In genomic region chr16:8959921-8960787, GRCh38 we compare ENCODE assay signal across 8 cellular contexts. TPM values are rescaled to one million over a fixed set of nuclear protein-coding genes. Genes with fewer than 3 reads are reported as not detected.
DNase-seq lines count a peak whose midpoint lies in the region; ATAC-seq, FAIRE-seq and TF ChIP-seq lines count a peak whose summit lies in the region.

No MANE protein-coding gene starts in this region.

- in situ Hi-C loops in HepG2 (cut with HindIII; ENCODE audit: extremely low pct_ligation_motif_present, low pct_unique_long_range_greater_than_20kb): no loop called here

- WGBS in HepG2 (ENCODE audit: low lambda C conversion rate): 2% methylated on average over 12 of the region's 12 CpGs

- H3K36me3 ChIP-seq in BLaER1 (no peaks in the 10 kb centered on the region), HUES6 (ENCODE audit: control insufficient read depth, insufficient read depth, low read length) (no peaks in the 10 kb centered on the region), adipocyte (ENCODE audit: control insufficient read depth, insufficient read depth, low read length, severe bottlenecking) (no peaks in the 10 kb centered on the region), HepG2 (replicated peaks in 1 of 2; ENCODE audit: control insufficient read depth in 1 of 2, insufficient read depth in 2 of 2, low read length in 2 of 2) (no peaks in the 10 kb centered on the region)

- H3K79me2 ChIP-seq in HepG2 (ENCODE audit: insufficient read depth, low read length): peaks cover 80% of the 10 kb centered on the region

- H2AFZ ChIP-seq in HepG2 (ENCODE audit: low read length): no peak overlapping the region

- no TSS peak for BruUV-seq in HepG2 (replicated peaks; lab: Mats Ljungman, UMichigan)

- H3K4me1 ChIP-seq in BLaER1 (peaks cover 75% of the 10 kb centered on the region), HUES6 (ENCODE audit: control insufficient read depth, insufficient read depth, low read length) (peaks cover 63% of the 10 kb centered on the region), adipocyte (ENCODE audit: control insufficient read depth, insufficient read depth, low read length) (peaks cover 71% of the 10 kb centered on the region), HepG2 (ENCODE audit: insufficient read depth, low read length) (peaks cover 68% of the 10 kb centered on the region)

- H3K27me3 ChIP-seq in BLaER1 (no peaks in the 10 kb centered on the region), HUES6 (ENCODE audit: control insufficient read depth, insufficient read depth, low read length) (no peaks in the 10 kb centered on the region), adipocyte (replicated peaks; ENCODE audit: control insufficient read depth, insufficient read depth, low read length) (no peaks in the 10 kb centered on the region), HepG2 (ENCODE audit: control insufficient read depth in 1 of 2, insufficient read depth in 2 of 2, low read length in 2 of 2) (no peaks in the 10 kb centered on the region; a peak in 1 of 5 replicates)

- H3K9me3 ChIP-seq in BLaER1: no peaks in the 10 kb centered on the region
- no peaks in the 10 kb centered on the region for H3K9me3 ChIP-seq in HUES6 (ENCODE audit: control insufficient read depth, insufficient read depth, low read depth, low read length)
- no peaks in the 10 kb centered on the region for H3K9me3 ChIP-seq in adipocyte (ENCODE audit: control insufficient read depth, low read length)
- no peaks in the 10 kb centered on the region for H3K9me3 ChIP-seq in HepG2 (ENCODE audit: low read length)

- peak; percentile 59 to 94 for TF ChIP-seq POLR2A in HepG2 (IDR thresholded peaks at IDR 0.05; ENCODE audit: insufficient read depth in 1 of 2, low read depth in 2 of 2, low read length in 2 of 2)

- H4K20me1 ChIP-seq in BLaER1 (peaks cover 79% of the 10 kb centered on the region), HepG2 (ENCODE audit: insufficient read depth, low read length) (peaks cover 76% of the 10 kb centered on the region)

- TF ChIP-seq CTCF in HepG2 (CRISPR knock-in tag; IDR thresholded peaks at IDR 0.05): peak; percentile 11; the same call in 1 of the 2 replicates

- DNase-seq in adipocyte (ENCODE audit: low read depth): no peak
- DNase-seq in HepG2 (ENCODE audit: low spot score): peak; percentile 98

- peak overlapping the region; percentile 89 for H3K4me2 ChIP-seq in BLaER1
- peak overlapping the region; percentile 90 for H3K4me2 ChIP-seq in HepG2 (ENCODE audit: low read depth, low read length)

- intact Hi-C loops in HepG2 (cut with micrococcal nuclease; ENCODE audit: unreplicated experiment): loop anchor here (2.0 kb wide), 1 partner anchor 23 kb away; no protein-coding TSS in a partner anchor

- peak; percentile 93 for FAIRE-seq in HepG2 (lab: Jason Lieb, UNC)

- H3K27ac ChIP-seq in BLaER1 (peak overlapping the region; percentile 29), HUES6 (ENCODE audit: low read depth, low read length) (no peak overlapping the region), HepG2 (ENCODE audit: extremely low read length, insufficient read depth, low read length) (peak overlapping the region; percentile 74)

- POLR2A ChIA-PET in HepG2 (lab: Yijun Ruan, JAX): interaction anchor here (1.0 to 3.5 kb wide), 6 partner anchors 12 to 131 kb away, joined by 3 to 24 read pairs (median 6); partner anchors contain the start of gene HAPSTR1

- ATAC-seq in HepG2: peak; percentile 82
- ATAC-seq in HG03159 (IDR thresholded peaks at IDR 0.05; ENCODE audit: unreplicated experiment): no peak
- ATAC-seq in GM18909 (IDR thresholded peaks at IDR 0.05; ENCODE audit: poor library complexity, unreplicated experiment): no peak
- ATAC-seq in HG03108 (IDR thresholded peaks at IDR 0.05; ENCODE audit: unreplicated experiment): no peak
- ATAC-seq in GM18498 (IDR thresholded peaks at IDR 0.05; ENCODE audit: unreplicated experiment): no peak

- peak overlapping the region; percentile 97 for H3K4me3 ChIP-seq in BLaER1
- peak overlapping the region; percentile 21 for H3K4me3 ChIP-seq in HUES6 (ENCODE audit: low read depth, low read length)
- H3K4me3 ChIP-seq in adipocyte (ENCODE audit: low read length): peak overlapping the region; percentile 9
- H3K4me3 ChIP-seq in HepG2 (replicated peaks in 1 of 3; ENCODE audit: insufficient read depth in 1 of 3, low read depth in 2 of 3, low read length in 3 of 3): peak overlapping the region; percentile 72 to 90 (median 82)

- H3K9ac ChIP-seq in BLaER1 (peak overlapping the region; percentile 98), HUES6 (ENCODE audit: low read length) (no peak overlapping the region), adipocyte (ENCODE audit: low read length) (no peak overlapping the region), HepG2 (ENCODE audit: insufficient read depth, low read depth, low read length) (peak overlapping the region; percentile 60)

- peak; percentile 31 for TF ChIP-seq RAD21 in HepG2 (CRISPR knock-in tag; IDR thresholded peaks at IDR 0.05)

- TF ChIP-seq EP300 in HepG2 (IDR thresholded peaks at IDR 0.05; ENCODE audit: low read depth in 2 of 2, low read length in 2 of 2) (peak; percentile 67 to 88; a peak in 3 of 4 replicates), HepG2 (CRISPR knock-in tag; IDR thresholded peaks at IDR 0.05; ENCODE audit: borderline replicate concordance) (peak; percentile 59; the same call in 1 of the 2 replicates)

- CTCF ChIA-PET in HepG2 (lab: Yijun Ruan, JAX; ENCODE audit: low intra/inter-chr PET ratio, low total read pairs): interaction anchor here (1.0 kb wide), 1 partner anchor 25 kb away, joined by 3 read pairs; no protein-coding TSS in a partner anchor

TF ChIP-seq in HepG2, 621 proteins besides CTCF, POLR2A, EP300 and RAD21 (continues in another document):
- TF ChIP-seq SALL1 (CRISPR knock-in tag; IDR thresholded peaks at IDR 0.05) (peak; percentile 88), CREBL2 (CRISPR knock-in tag; IDR thresholded peaks at IDR 0.05; ENCODE audit: borderline replicate concordance) (no peak; the same call in 1 of the 2 replicates), SKIL (CRISPR knock-in tag; IDR thresholded peaks at IDR 0.05; ENCODE audit: borderline replicate concordance) (peak; percentile 43; the same call in 1 of the 2 replicates), ELF4 (CRISPR knock-in tag; IDR thresholded peaks at IDR 0.05; ENCODE audit: borderline replicate concordance) (0 out of 2 replicates have a peak, but pooled peaks have one; percentile 19), ZSCAN25 (CRISPR knock-in tag; IDR thresholded peaks at IDR 0.05) (peak; percentile 86; the same call in 1 of the 2 replicates), GMEB1 (CRISPR knock-in tag; IDR thresholded peaks at IDR 0.05; ENCODE audit: borderline replicate concordance) (peak; percentile 68), ZNF572 (CRISPR knock-in tag; IDR thresholded peaks at IDR 0.05) (no peak)

RNA-seq across cellular contexts. Expression of gene USP7, which starts 3.6 kb away (rescaled TPM):
- total RNA-seq in HepG2 (2016; rRNA removed; fragmentation: Illumina TruSeq; extraction: Trizol): 173 and 177 TPM in 2 replicates
- 42.2 and 47.1 TPM in 2 replicates for total RNA-seq in HepG2 (2016; cell fraction: cytosol; rRNA removed; fragmentation: Illumina TruSeq; extraction: Trizol; ENCODE audit: low read depth)
- total RNA-seq in HepG2 (2016; cell fraction: insoluble cytoplasmic fraction; rRNA removed; fragmentation: Illumina TruSeq; extraction: Trizol): 166 and 185 TPM in 2 replicates
- total RNA-seq in HepG2 (2016; cell fraction: membrane; rRNA removed; fragmentation: Illumina TruSeq; extraction: Trizol): 53.5 and 58.7 TPM in 2 replicates
- total RNA-seq in HepG2 (2016; cell fraction: nucleus; rRNA removed; fragmentation: Illumina TruSeq; extraction: Trizol): 231 and 239 TPM in 2 replicates
- polyA plus RNA-seq in HepG2 (2011; rRNA removed): 52.5 and 58.4 TPM in 2 replicates
- 16.6 and 26.6 TPM in 2 replicates for polyA plus RNA-seq in HepG2 (2011; cell fraction: cytosol; rRNA removed)
- 77.7 and 102 TPM in 2 replicates for polyA plus RNA-seq in HepG2 (2011; cell fraction: nucleus; rRNA removed)
- polyA plus RNA-seq in HepG2 (2012): 151 and 152 TPM in 2 replicates
- 5.3 and 6.8 TPM in 2 replicates for polyA plus RNA-seq in HepG2 (2016; cell fraction: cytosol; fragmentation: Illumina TruSeq; extraction: Trizol; ENCODE audit: low read depth)
- 200 and 216 TPM in 2 replicates for polyA plus RNA-seq in HepG2 (2016; cell fraction: insoluble cytoplasmic fraction; fragmentation: Illumina TruSeq; extraction: Trizol; ENCODE audit: low read depth)
- polyA plus RNA-seq in HepG2 (2016; cell fraction: membrane; fragmentation: Illumina TruSeq; extraction: Trizol; ENCODE audit: low read depth): 18.6 and 26.0 TPM in 2 replicates
- polyA plus RNA-seq in HepG2 (2016; cell fraction: nucleus; fragmentation: Illumina TruSeq; extraction: Trizol; ENCODE audit: insufficient read depth, low read depth): 243 and 249 TPM in 2 replicates
- polyA minus RNA-seq in HepG2 (2011; rRNA and poly(A)+ RNA removed; ENCODE audit: low replicate concordance): 135 and 250 TPM in 2 replicates
- 49.2 and 87.1 TPM in 2 replicates for polyA minus RNA-seq in HepG2 (2011; cell fraction: cytosol; rRNA and poly(A)+ RNA removed)
- 329 and 403 TPM in 2 replicates for polyA minus RNA-seq in HepG2 (2011; cell fraction: nucleus; rRNA and poly(A)+ RNA removed)

Comparison
In these comparisons a context has a peak if more than half of its experiments do, and no peak if none do; other contexts are left out.
1. H3K4me3 ChIP-seq: peak in every context shown above with its lines; median percentile 97 in BLaER1; 82 in HepG2; 21 in HUES6; 9 in adipocyte.
2. H3K9ac ChIP-seq: peak in BLaER1 (single experiment) and HepG2 (single experiment); none in HUES6 (single experiment) and adipocyte (single experiment).